Comparison of ENCODE assay signal across 25 cellular contexts in genomic region chr6:161683400-161683799, GRCh38.
"Had no signal": no experiment of that assay in that cellular context is flagged by ENCODE, and none has a peak within 500 bp of the region (broad histone marks: within the 10 kb centered on the region; RNA-seq: fewer than 3 reads in every experiment).

No MANE protein-coding gene starts in this region.

- H3K4me3 Mint-ChIP-seq: immature natural killer cell; memory B cell; mesothelial cell of epicardium; natural killer cell; neural crest cell; stimulated activated memory B cell treated with anti-CD40 and anti-IgM and Interleukin-4, amounts not matched to agents 10 μg/mL and 1 μg/mL and 100 μg/mL, for 72 hours; stimulated activated naive CD8-positive, alpha-beta T cell treated with anti-CD3 and anti-CD28 coated beads, Interleukin-15, Interleukin-2, amounts not matched to agents 100 ng/mL and 50 ng/mL, for 24 hours had no signal

- H3K36me3 ChIP-seq: esophagus squamous epithelium, gastroesophageal sphincter, left ventricle myocardium inferior, lower lobe of right lung, spleen, tibial artery, upper lobe of left lung, uterus had no signal

- H3K4me1 ChIP-seq: esophagus squamous epithelium, left ventricle myocardium inferior, lower lobe of right lung, parathyroid adenoma, spleen, tibial artery, upper lobe of left lung, uterus had no signal

- H3K79me2 ChIP-seq: parathyroid adenoma had no signal

- H3K4me1 Mint-ChIP-seq: immature natural killer cell; memory B cell; mesothelial cell of epicardium; natural killer cell; neural crest cell; stimulated activated memory B cell treated with anti-CD40 and anti-IgM and Interleukin-4, amounts not matched to agents 10 μg/mL and 1 μg/mL and 100 μg/mL, for 72 hours had no signal

- DNase-seq: dermis blood vessel endothelial cell; esophagus squamous epithelium; foreskin fibroblast; immature natural killer cell; kidney; left cardiac atrium; left ventricle myocardium inferior; lower lobe of right lung; natural killer cell; occipital lobe; spleen; stimulated activated CD4-positive, alpha-beta T cell treated with anti-CD3 and anti-CD28 coated beads, Interleukin-15, amount 100 ng/mL, for 24 hours; stimulated activated CD4-positive, alpha-beta T cell treated with anti-CD3 and anti-CD28 coated beads, Interleukin-1b, Interleukin-23, amount 100 ng/mL, for 48 hours; stimulated activated CD4-positive, alpha-beta T cell treated with anti-CD3 and anti-CD28 coated beads, Interleukin-4, amount 100 ng/mL, for 24 hours; tibial artery; upper lobe of left lung; uterus had no signal

- H3K4me3 ChIP-seq: esophagus squamous epithelium, gastroesophageal sphincter, left ventricle myocardium inferior, lower lobe of right lung, spleen, tibial artery, upper lobe of left lung, uterus had no signal

- H3K9ac ChIP-seq: parathyroid adenoma had no signal

- H3K27me3 ChIP-seq: esophagus squamous epithelium, gastroesophageal sphincter, spleen, tibial artery, upper lobe of left lung, uterus had no signal

- H2AFZ ChIP-seq: parathyroid adenoma had no signal

- H3K27ac ChIP-seq: esophagus squamous epithelium, gastroesophageal sphincter, left ventricle myocardium inferior, lower lobe of right lung, parathyroid adenoma, spleen, tibial artery, upper lobe of left lung, uterus had no signal

- H3K9me3 Mint-ChIP-seq: mesothelial cell of epicardium; natural killer cell; neural crest cell; stimulated activated memory B cell treated with anti-CD40 and anti-IgM and Interleukin-4, amounts not matched to agents 10 μg/mL and 1 μg/mL and 100 μg/mL, for 72 hours; stimulated activated naive CD8-positive, alpha-beta T cell treated with anti-CD3 and anti-CD28 coated beads, Interleukin-15, Interleukin-2, amounts not matched to agents 100 ng/mL and 50 ng/mL, for 24 hours had no signal

- H3K9me3 ChIP-seq: esophagus squamous epithelium, gastroesophageal sphincter, left ventricle myocardium inferior, lower lobe of right lung, spleen, tibial artery, upper lobe of left lung, uterus had no signal

- ATAC-seq: gastroesophageal sphincter, left cardiac atrium, lower lobe of right lung, natural killer cell, sciatic nerve had no signal

- H3K36me3 Mint-ChIP-seq: immature natural killer cell; mesothelial cell of epicardium; natural killer cell; stimulated activated memory B cell treated with anti-CD40 and anti-IgM and Interleukin-4, amounts not matched to agents 10 μg/mL and 1 μg/mL and 100 μg/mL, for 72 hours had no signal

- H3K27me3 Mint-ChIP-seq: memory B cell; stimulated activated memory B cell treated with anti-CD40 and anti-IgM and Interleukin-4, amounts not matched to agents 10 μg/mL and 1 μg/mL and 100 μg/mL, for 72 hours; stimulated activated naive CD8-positive, alpha-beta T cell treated with anti-CD3 and anti-CD28 coated beads, Interleukin-15, Interleukin-2, amounts not matched to agents 100 ng/mL and 50 ng/mL, for 24 hours had no signal

- H3K27ac Mint-ChIP-seq: immature natural killer cell; memory B cell; mesothelial cell of epicardium; natural killer cell; stimulated activated memory B cell treated with anti-CD40 and anti-IgM and Interleukin-4, amounts not matched to agents 10 μg/mL and 1 μg/mL and 100 μg/mL, for 72 hours; stimulated activated naive CD8-positive, alpha-beta T cell treated with anti-CD3 and anti-CD28 coated beads, Interleukin-15, Interleukin-2, amounts not matched to agents 100 ng/mL and 50 ng/mL, for 24 hours had no signal
